8 cellular contexts compared by ENCODE assay signal in the genomic region with DNA sequence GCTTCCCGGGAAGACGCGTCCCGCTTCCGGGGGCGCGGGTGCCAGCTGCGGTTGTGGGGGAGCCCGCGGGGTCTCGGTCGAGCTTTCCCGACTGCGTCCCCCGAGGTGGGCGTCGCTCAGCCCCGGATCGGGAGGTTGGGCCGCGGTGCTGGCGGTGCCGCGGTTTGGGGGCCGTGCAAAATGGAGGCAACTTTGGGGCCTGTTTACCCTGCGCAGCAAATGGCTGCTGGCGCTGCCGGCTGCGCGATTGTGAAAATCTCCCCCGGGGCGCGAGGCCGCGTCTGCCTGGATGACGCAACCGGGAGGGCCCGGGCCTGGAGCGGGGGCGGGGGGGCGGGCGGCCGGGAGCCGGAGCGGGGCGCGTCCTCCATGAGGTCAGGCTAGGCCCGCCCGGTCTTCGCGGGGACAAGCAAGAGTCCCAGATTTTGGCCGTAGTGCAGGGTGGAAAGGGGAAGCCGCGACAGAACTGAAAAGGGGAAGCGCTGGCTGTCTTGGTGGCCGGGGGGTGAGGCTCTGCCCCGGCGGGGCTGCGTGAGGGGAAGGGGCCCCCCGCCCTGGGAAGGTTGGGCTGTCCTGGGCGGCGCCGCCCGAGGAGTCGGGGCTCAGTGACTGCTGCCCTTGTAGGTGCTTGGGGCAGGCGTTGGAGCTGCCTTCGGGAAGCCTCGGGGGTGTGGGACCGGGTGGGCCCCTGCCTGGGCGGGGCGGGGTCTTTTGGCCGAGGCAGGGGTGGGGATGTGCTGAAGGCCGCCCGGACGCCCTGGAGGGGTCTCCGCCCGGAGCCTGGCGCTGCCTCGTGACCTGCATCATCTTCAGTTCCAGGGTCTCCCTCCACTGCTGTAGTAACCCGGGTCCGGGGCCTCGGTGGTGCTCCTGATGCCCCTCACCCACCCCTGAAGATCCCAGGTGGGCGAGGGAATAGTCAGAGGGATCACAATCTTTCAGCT. TPM values are rescaled to one million over a fixed set of nuclear protein-coding genes. Genes with fewer than 3 reads are reported as not detected.
DNase-seq lines count a peak whose midpoint lies in the region; ATAC-seq and TF ChIP-seq lines count a peak whose summit lies in the region.

No MANE protein-coding gene starts in this region.

- H3K36me3 Mint-ChIP-seq in nephron progenitor cell (ENCODE audit: low read depth) = peaks cover 17% of the 10 kb centered on the region

- H3K27me3 ChIP-seq in ACC112 (ENCODE audit: insufficient read depth, low read length) = no peaks in the 10 kb centered on the region
- H3K27me3 ChIP-seq in SJSA1 (replicated peaks) = no peaks in the 10 kb centered on the region
- no peaks in the 10 kb centered on the region for H3K27me3 ChIP-seq in stomach

- H3K4me3 ChIP-seq in ACC112 (ENCODE audit: low read depth, low read length) = peak overlapping the region; percentile 98
- peak overlapping the region; percentile 92 for H3K4me3 ChIP-seq in SJSA1
- peak overlapping the region; percentile 96 to 99 for H3K4me3 ChIP-seq in foreskin fibroblast (ENCODE audit: low read depth in 1 of 2, low read length in 2 of 2)
- peak overlapping the region; percentile 97 to 100 (median 99) for H3K4me3 ChIP-seq in stomach

- no peak for ATAC-seq in GM21529 (IDR thresholded peaks at IDR 0.05; ENCODE audit: unreplicated experiment)

- no peak overlapping the region for H2AFZ ChIP-seq in ACC112 (ENCODE audit: low read length, unreplicated experiment)

- TF ChIP-seq EP300 in stomach (IDR thresholded peaks at IDR 0.05) = no peak

- H3K36me3 ChIP-seq in ACC112 (ENCODE audit: insufficient read depth, low read length) (peaks cover 4% of the 10 kb centered on the region; the same call in 1 of the 2 replicates), SJSA1 (peaks cover 63% of the 10 kb centered on the region), stomach (peaks cover 13 to 30% (median 25%) of the 10 kb centered on the region in 4 donors)

- no peaks in the 10 kb centered on the region for H3K9me3 Mint-ChIP-seq in nephron progenitor cell

- H3K27ac Mint-ChIP-seq in nephron progenitor cell = no peak overlapping the region

- peak; percentile 55 for DNase-seq in H4 (ENCODE audit: low spot score)
- peak; percentile 47 to 77 for DNase-seq in SJSA1 (ENCODE audit: low read depth in 1 of 2, low spot score in 2 of 2)
- peak; percentile 80 for DNase-seq in activated naive CD4-positive, alpha-beta T cell treated with Interleukin-2 at 50 U/mL for 16 hours
- peak; percentile 89 to 96 for DNase-seq in foreskin fibroblast
- peak; percentile 61 for DNase-seq in nephron progenitor cell
- peak; percentile 82 for DNase-seq in stomach

- TF ChIP-seq POLR2A in stomach (IDR thresholded peaks at IDR 0.05) = no peak

- H3K27ac ChIP-seq in ACC112 (ENCODE audit: low read depth, low read length) (peak overlapping the region; percentile 89), SJSA1 (peak overlapping the region; percentile 78), stomach (peak overlapping the region; percentile 96 to 99 (median 98))

- peaks cover 52% of the 10 kb centered on the region for H3K79me2 ChIP-seq in ACC112 (ENCODE audit: control insufficient read depth, insufficient read depth, low read length, unreplicated experiment)

- intact Hi-C loops in stomach (cut with DNase I; ENCODE audit: low total_unique reads) = loop anchor here (5.0 kb wide), 1 partner anchor 39 kb away; no protein-coding TSS in a partner anchor

- 1 to 2% (median 1%) methylated on average over 27 to 83 of the region's 83 CpGs for WGBS in stomach, 5 donors

- H3K4me1 ChIP-seq in ACC112 (ENCODE audit: control insufficient read depth, insufficient read depth, low read length, unreplicated experiment) (peaks cover 17% of the 10 kb centered on the region), SJSA1 (replicated peaks) (peaks cover 33% of the 10 kb centered on the region), stomach (peaks cover 50 to 80% (median 66%) of the 10 kb centered on the region in 4 donors)

- TF ChIP-seq CTCF in foreskin fibroblast (IDR thresholded peaks at IDR 0.05; ENCODE audit: low read depth, low read length) (no peak), nephron progenitor cell (IDR thresholded peaks at IDR 0.05) (no peak), stomach (IDR thresholded peaks at IDR 0.05) (no peak)

- peaks cover 54% of the 10 kb centered on the region for H3K4me1 Mint-ChIP-seq in nephron progenitor cell

- peak overlapping the region; percentile 91 for H3K4me3 Mint-ChIP-seq in nephron progenitor cell

- H3K27me3 Mint-ChIP-seq in nephron progenitor cell (ENCODE audit: low read depth, poor library complexity) = peaks cover 20% of the 10 kb centered on the region

- H3K9me3 ChIP-seq in SJSA1 (replicated peaks) = no peaks in the 10 kb centered on the region
- H3K9me3 ChIP-seq in stomach = no peaks in the 10 kb centered on the region

RNA-seq across cellular contexts. Expression of gene PEAK3, which starts 11.1 kb away (rescaled TPM):
- total RNA-seq in H4 (2014; rRNA removed; shearing (Covaris generic)) = 0.06 TPM in 1 of 2 replicates, not detected in the other
- not detected in 2 replicates for total RNA-seq in SJSA1 (2014; rRNA removed; shearing (Covaris generic))
- total RNA-seq in stomach = 1 to 10 TPM in 1 of 5 donors, under 1 TPM in 1, not detected in 3; 0.87 to 1.4 TPM
- polyA plus RNA-seq in stomach = under 1 TPM in 2 of 3 donors, not detected in 1; 0.15 to 0.31 TPM

RNA-seq across cellular contexts. Expression of gene JSRP1, which starts 14.6 kb away (rescaled TPM):
- 0.66 TPM in 1 of 2 replicates, not detected in the other for total RNA-seq in H4 (2014; rRNA removed; shearing (Covaris generic))
- not detected in 2 replicates for total RNA-seq in SJSA1 (2014; rRNA removed; shearing (Covaris generic))
- total RNA-seq in stomach = under 1 TPM in 1 of 5 donors, not detected in 4; 0.58 TPM
- polyA plus RNA-seq in stomach = under 1 TPM in 2 of 3 donors, not detected in 1; 0.68 to 0.75 TPM

RNA-seq across cellular contexts. Expression of gene AMH, which starts 21.7 kb away (rescaled TPM):
- 0.68 and 1.0 TPM in 2 replicates for total RNA-seq in H4 (2014; rRNA removed; shearing (Covaris generic))
- total RNA-seq in SJSA1 (2014; rRNA removed; shearing (Covaris generic)) = 0.58 TPM in 1 of 2 replicates, not detected in the other
- total RNA-seq in stomach = 1 to 10 TPM in 2 of 5 donors, under 1 TPM in 1, not detected in 2; 0.45 to 2.0 (median 1.1) TPM
- 1 to 10 TPM in 1 of 3 donors, under 1 TPM in 2; 0.50 to 1.5 (median 0.61) TPM for polyA plus RNA-seq in stomach

RNA-seq across cellular contexts. Expression of gene SF3A2, which starts 34.2 kb away (rescaled TPM):
- 10.8 and 13.3 TPM in 2 replicates for total RNA-seq in H4 (2014; rRNA removed; shearing (Covaris generic))
- total RNA-seq in SJSA1 (2014; rRNA removed; shearing (Covaris generic)) = 13.8 and 44.9 TPM in 2 replicates
- 100 to 1,000 TPM in 1 of 5 donors, 10 to 100 TPM in 4; 25.8 to 214 (median 33.9) TPM for total RNA-seq in stomach
- 10 to 100 TPM; 33.3 to 42.4 (median 40.2) TPM for polyA plus RNA-seq in stomach

RNA-seq across cellular contexts. Expression of gene PLEKHJ1, which starts 34.7 kb away (rescaled TPM):
- total RNA-seq in H4 (2014; rRNA removed; shearing (Covaris generic)) = 45.1 and 50.8 TPM in 2 replicates
- 91.7 and 116 TPM in 2 replicates for total RNA-seq in SJSA1 (2014; rRNA removed; shearing (Covaris generic))
- 100 to 1,000 TPM in 2 of 5 donors, 10 to 100 TPM in 3; 22.2 to 459 (median 96.9) TPM for total RNA-seq in stomach
- 100 to 1,000 TPM; 113 to 173 (median 132) TPM for polyA plus RNA-seq in stomach
